1 cellular context compared by ENCODE assay signal in the genomic region with DNA sequence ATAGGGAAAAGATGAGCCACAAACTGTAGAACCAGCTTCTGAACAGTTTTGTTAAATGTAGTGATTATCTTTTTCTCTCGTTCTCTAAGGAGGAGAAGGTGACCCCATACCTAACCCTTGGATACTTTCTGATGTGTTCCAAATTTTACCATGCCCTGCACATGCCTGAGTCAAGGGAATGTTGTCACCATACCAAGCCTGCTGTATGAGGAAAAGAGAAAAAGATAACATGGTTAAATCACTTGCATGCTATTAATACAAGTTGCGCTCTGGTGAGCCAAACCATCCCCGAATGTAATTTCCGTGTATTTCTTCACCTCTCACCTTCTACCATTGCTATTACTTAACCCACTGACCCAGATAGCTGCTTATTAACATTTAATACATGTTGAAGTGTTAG.
TF ChIP-seq lines count a peak whose summit lies in the region.

No MANE protein-coding gene starts in this region.

TF ChIP-seq in IMR-90, 13 proteins besides CTCF, POLR2A, EP300 and RAD21:
- TF ChIP-seq MXI1 (IDR thresholded peaks at IDR 0.05; ENCODE audit: borderline replicate concordance, low read depth, low read length), result no peak
